ENCODE assay signal across 20 cellular contexts in the genomic region with DNA sequence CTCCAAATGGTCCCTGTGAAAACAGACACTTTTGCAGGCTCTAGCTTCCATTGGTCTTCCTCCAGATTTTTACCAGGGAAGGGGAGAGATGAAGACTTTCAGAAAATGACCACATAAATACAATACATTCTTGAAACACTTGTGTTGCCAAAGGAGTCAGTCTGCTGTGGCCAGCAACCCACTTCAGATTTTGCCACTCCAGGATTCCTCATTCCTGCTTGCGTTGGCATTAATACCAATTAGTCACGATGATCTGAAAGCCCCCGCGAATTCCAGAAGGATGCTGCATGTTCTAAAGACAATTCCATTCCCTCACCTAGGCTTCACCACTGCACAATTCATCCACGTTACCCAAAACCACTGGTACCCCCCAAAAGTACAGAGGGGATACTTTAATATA.
"Had no signal": no experiment of that assay in that cellular context is flagged by ENCODE, and none has a peak within 500 bp of the region (broad histone marks: within the 10 kb centered on the region; RNA-seq: fewer than 3 reads in every experiment).

No MANE protein-coding gene starts in this region.

- H3K36me3 ChIP-seq: gastrocnemius medialis, left ventricle myocardium inferior, prostate gland, right lobe of liver had no signal

- H3K4me1 ChIP-seq: gastrocnemius medialis, left ventricle myocardium inferior, parathyroid adenoma, prostate gland, right lobe of liver had no signal

- H3K4me3 ChIP-seq: gastrocnemius medialis, left ventricle myocardium inferior, lung, prostate gland, right lobe of liver, skin epidermis had no signal

- ATAC-seq: esophagus mucosa, gastrocnemius medialis, left cardiac atrium, right lobe of liver had no signal

- FAIRE-seq: endometrium had no signal

- H3K9me3 ChIP-seq: gastrocnemius medialis, prostate gland, right lobe of liver had no signal

- DNase-seq: effector memory CD4-positive, alpha-beta T cell; gastrocnemius medialis; glutamatergic neuron; islet precursor cell; left cardiac atrium; left ventricle myocardium inferior; mesenchymal stem cell; midbrain; naive B cell; occipital lobe; retina; right lobe of liver; stimulated activated CD4-positive, alpha-beta T cell treated with anti-CD3 and anti-CD28 coated beads, Interleukin-2, amount 100 ng/mL, for 24 hours; stimulated activated naive CD4-positive, alpha-beta T cell treated with Interleukin-2 at 50 U/mL for 16 hours had no signal

- H3K27ac ChIP-seq: gastrocnemius medialis, left ventricle myocardium inferior, parathyroid adenoma, prostate gland, right lobe of liver, skin epidermis had no signal

- H3K27me3 ChIP-seq: gastrocnemius medialis, right lobe of liver had no signal
